In the genomic region with DNA sequence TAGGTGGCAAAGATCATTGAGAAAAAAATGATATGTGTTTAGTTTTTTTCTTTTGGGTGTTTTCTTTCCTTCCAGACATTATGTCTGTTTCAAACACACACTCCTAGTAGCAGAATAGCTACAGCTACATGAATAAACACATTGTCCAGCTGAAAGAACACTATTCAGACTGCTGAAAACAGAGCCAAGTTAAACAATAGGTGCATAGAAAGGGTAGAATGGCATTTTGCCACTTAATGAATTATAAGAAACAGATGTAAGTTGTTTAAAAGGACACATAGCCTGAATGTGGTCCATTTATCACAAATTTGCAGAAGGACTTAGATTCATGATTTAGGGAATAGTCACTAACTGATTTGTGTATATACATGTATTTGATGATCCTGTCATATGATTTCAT, we compare ENCODE assay signal across 22 cellular contexts. TPM values are rescaled to one million over a fixed set of nuclear protein-coding genes. Genes with fewer than 3 reads are reported as not detected.
DNase-seq lines count a peak whose midpoint lies in the region; ATAC-seq and TF ChIP-seq lines count a peak whose summit lies in the region.
"Had no signal": no experiment of that assay in that cellular context is flagged by ENCODE, and none has a peak within 500 bp of the region (broad histone marks: within the 10 kb centered on the region; RNA-seq: fewer than 3 reads in every experiment).

No MANE protein-coding gene starts in this region.

- H3F3A ChIP-seq in GM23338 (replicated peaks; ENCODE audit: low read depth), result no peaks in the 10 kb centered on the region

- no peaks in the 10 kb centered on the region for H4K20me1 ChIP-seq in GM23338 (replicated peaks; ENCODE audit: insufficient read depth)

- H3K36me3 Mint-ChIP-seq in brain (no peaks in the 10 kb centered on the region), GM23338 (ENCODE audit: low read depth) (no peaks in the 10 kb centered on the region)

- peaks cover 28% of the 10 kb centered on the region for H3K4me1 Mint-ChIP-seq in brain
- H3K4me1 Mint-ChIP-seq in GM23338, result peaks cover 5% of the 10 kb centered on the region; the same call in 2 of the 3 replicates

- H3K79me2 ChIP-seq in GM23338 (replicated peaks; ENCODE audit: insufficient read depth), result no peaks in the 10 kb centered on the region

- H3K4me2 ChIP-seq in GM23338, result no peak overlapping the region
- H3K4me2 ChIP-seq: A549, smooth muscle cell had no signal

- no peaks in the 10 kb centered on the region for H3K27me3 ChIP-seq in GM23338 (ENCODE audit: insufficient read depth)
- H3K27me3 ChIP-seq: heart left ventricle, upper lobe of right lung had no signal

- H3K27me3 Mint-ChIP-seq in brain (peaks cover 4% of the 10 kb centered on the region), GM23338 (ENCODE audit: insufficient read depth, low read depth, poor library complexity) (peaks cover 3% of the 10 kb centered on the region)
- H3K27me3 Mint-ChIP-seq: CD4-positive, alpha-beta T cell; stimulated activated naive CD8-positive, alpha-beta T cell treated with anti-CD3 and anti-CD28 coated beads, Interleukin-15, Interleukin-2, amounts not matched to agents 100 ng/mL and 50 ng/mL, for 24 hours had no signal

- H3K27ac ChIP-seq in GM23338 (ENCODE audit: low read depth), result no peak overlapping the region
- H3K27ac ChIP-seq: A549, RWPE1, upper lobe of right lung had no signal

- H3K27ac Mint-ChIP-seq in brain, result peak overlapping the region in 3 of 5 experiments; percentile 2 to 36 (median 34)
- H3K27ac Mint-ChIP-seq in GM23338, result no peak overlapping the region
- H3K27ac Mint-ChIP-seq: CD4-positive, alpha-beta T cell had no signal

- peak; percentile 30 for DNase-seq in NCI-H2107 treated with DMSO at 0.1 percent for 48 hours (lab: John Stamatoyannopoulos, UW; ENCODE audit: unreplicated experiment)
- no peak for DNase-seq in NCI-H2107 (lab: John Stamatoyannopoulos, UW)
- peak; percentile 29 for DNase-seq in NCI-H2196 treated with DMSO at 0.1 percent for 48 hours (lab: John Stamatoyannopoulos, UW; ENCODE audit: unreplicated experiment)
- DNase-seq in myocyte (ENCODE audit: low read depth), result peak; percentile 12
- DNase-seq in GM19240 (ENCODE audit: insufficient read length, low spot score), result no peak
- no peak for DNase-seq in GM23338 (ENCODE audit: low spot score)
- DNase-seq: activated CD4-positive, alpha-beta T cell treated with anti-CD3 and anti-CD28 coated beads for 1 hour; CD4-positive, alpha-beta T cell; erythroblast; heart left ventricle; islet precursor cell; NCI-H187 treated with DMSO at 0.1 percent for 48 hours; NCI-H82; occipital lobe; upper lobe of right lung had no signal

- TF ChIP-seq CTCF in brain (conservative IDR thresholded peaks at IDR 0.05), result no peak
- TF ChIP-seq CTCF in GM23338 (conservative IDR thresholded peaks at IDR 0.05; ENCODE audit: low read depth in 2 of 2), result no peak

- no peak overlapping the region for H3K4me3 Mint-ChIP-seq in brain
- no peak overlapping the region for H3K4me3 Mint-ChIP-seq in GM23338
- H3K4me3 Mint-ChIP-seq: CD4-positive, alpha-beta T cell; stimulated activated naive CD8-positive, alpha-beta T cell treated with anti-CD3 and anti-CD28 coated beads, Interleukin-15, Interleukin-2, amounts not matched to agents 100 ng/mL and 50 ng/mL, for 24 hours had no signal

- H2AFZ ChIP-seq in GM23338, result no peak overlapping the region

- no peak overlapping the region for H3K4me3 ChIP-seq in GM23338
- H3K4me3 ChIP-seq: A549, heart left ventricle, smooth muscle cell, upper lobe of right lung had no signal

- H3K9me3 Mint-ChIP-seq in brain, result no peaks in the 10 kb centered on the region
- no peaks in the 10 kb centered on the region for H3K9me3 Mint-ChIP-seq in GM23338
- H3K9me3 Mint-ChIP-seq: CD4-positive, alpha-beta T cell; stimulated activated naive CD8-positive, alpha-beta T cell treated with anti-CD3 and anti-CD28 coated beads, Interleukin-15, Interleukin-2, amounts not matched to agents 100 ng/mL and 50 ng/mL, for 24 hours had no signal

- H3K36me3 ChIP-seq in GM23338 (ENCODE audit: insufficient read depth), result no peaks in the 10 kb centered on the region
- H3K36me3 ChIP-seq: heart left ventricle, upper lobe of right lung had no signal

- no peaks in the 10 kb centered on the region for H3K4me1 ChIP-seq in GM23338 (ENCODE audit: insufficient read depth)
- H3K4me1 ChIP-seq: A549, upper lobe of right lung had no signal

- peaks cover 26% of the 10 kb centered on the region for H3K9me2 ChIP-seq in GM23338 (ENCODE audit: insufficient read depth)

- ATAC-seq in GM23338, result no peak
- no peak for ATAC-seq in HG02642 (IDR thresholded peaks at IDR 0.05; ENCODE audit: poor library complexity, unreplicated experiment)
- ATAC-seq: A549, upper lobe of right lung had no signal

TF ChIP-seq in GM23338, 12 proteins besides CTCF, POLR2A, EP300 and RAD21 (continues in another document):
- no peak for TF ChIP-seq EZH2phosphoT487 (IDR thresholded peaks at IDR 0.05; ENCODE audit: unreplicated experiment)
- TF ChIP-seq EZH2 (IDR thresholded peaks at IDR 0.05; ENCODE audit: low read depth, unreplicated experiment), result no peak
- no peak for TF ChIP-seq ZNF331 (CRISPR knock-in tag; IDR thresholded peaks at IDR 0.05; ENCODE audit: low read depth)
- TF ChIP-seq, protein P1, sequence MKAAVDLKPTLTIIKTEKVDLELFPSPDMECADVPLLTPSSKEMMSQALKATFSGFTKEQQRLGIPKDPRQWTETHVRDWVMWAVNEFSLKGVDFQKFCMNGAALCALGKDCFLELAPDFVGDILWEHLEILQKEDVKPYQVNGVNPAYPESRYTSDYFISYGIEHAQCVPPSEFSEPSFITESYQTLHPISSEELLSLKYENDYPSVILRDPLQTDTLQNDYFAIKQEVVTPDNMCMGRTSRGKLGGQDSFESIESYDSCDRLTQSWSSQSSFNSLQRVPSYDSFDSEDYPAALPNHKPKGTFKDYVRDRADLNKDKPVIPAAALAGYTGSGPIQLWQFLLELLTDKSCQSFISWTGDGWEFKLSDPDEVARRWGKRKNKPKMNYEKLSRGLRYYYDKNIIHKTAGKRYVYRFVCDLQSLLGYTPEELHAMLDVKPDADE (IDR thresholded peaks at IDR 0.05), result no peak
- no peak for TF ChIP-seq NANOG (IDR thresholded peaks at IDR 0.05; ENCODE audit: borderline replicate concordance)
- no peak for TF ChIP-seq STAT1 (IDR thresholded peaks at IDR 0.05; ENCODE audit: unreplicated experiment)

RNA-seq across cellular contexts. Expression of a gene that starts 20.1 kb away (rescaled TPM):
- polyA plus RNA-seq in brain (ENCODE audit: insufficient read depth, low read depth, low replicate concordance) (not detected), GM23338 (2016; fragmentation: Nextera tagmentation; extraction: Ambion mirVana) (not detected in 2 replicates)
- not detected in 2 replicates for total RNA-seq in myocyte
- 1.5 TPM for polyA plus RNA-seq in myocyte (2012)
- not detected in 2 replicates for total RNA-seq in GM23338 (2014; rRNA removed; shearing (Covaris generic))
- total RNA-seq: LHCN-M2, occipital lobe, smooth muscle cell had no signal
- polyA plus RNA-seq: A549, smooth muscle cell had no signal

RNA-seq across cellular contexts. Expression of a gene that starts 48.9 kb away (rescaled TPM):
- not detected for polyA plus RNA-seq in brain (ENCODE audit: insufficient read depth, low read depth, low replicate concordance)
- not detected in 2 replicates for total RNA-seq in myocyte
- polyA plus RNA-seq in myocyte (2012), result 0.04 TPM
- total RNA-seq in GM23338 (2014; rRNA removed; shearing (Covaris generic)), result not detected in 2 replicates
- polyA plus RNA-seq in GM23338 (2016; fragmentation: Nextera tagmentation; extraction: Ambion mirVana), result not detected in 2 replicates
- total RNA-seq: LHCN-M2, occipital lobe, smooth muscle cell had no signal
- polyA plus RNA-seq: A549, smooth muscle cell had no signal

Comparison
In these comparisons a context has a peak if more than half of its experiments do, and no peak if none do; other contexts are left out.
1. DNase-seq: peak in NCI-H2107 treated with DMSO at 0.1 percent for 48 hours (single experiment), NCI-H2196 treated with DMSO at 0.1 percent for 48 hours (single experiment) and myocyte (single experiment); none in NCI-H2107 (single experiment), GM19240 (single experiment) and GM23338 (single experiment).